In genomic region chr2:94984964-94985575, GRCh38 we compare ENCODE assay signal across 16 cellular contexts. TPM values are rescaled to one million over a fixed set of nuclear protein-coding genes. Genes with fewer than 3 reads are reported as not detected.
"Had no signal": no experiment of that assay in that cellular context is flagged by ENCODE, and none has a peak within 500 bp of the region (broad histone marks: within the 10 kb centered on the region; RNA-seq: fewer than 3 reads in every experiment).

No MANE protein-coding gene starts in this region.

- H3K36me3 ChIP-seq: esophagus muscularis mucosa, left lung, transverse colon had no signal

- DNase-seq: activated CD4-positive, alpha-beta T cell treated with anti-CD3 and anti-CD28 coated beads, Interleukin-2, amount 50 U/mL, for 4 hours; activated CD4-positive, CD25-positive, alpha-beta regulatory T cell treated with anti-CD3 and anti-CD28 coated beads, Interleukin-2, amount 50 U/mL, for 72 hours; activated gamma-delta T cell; activated T-cell treated with anti-CD3 and anti-CD28 coated beads, Interleukin-2, amount 50 U/mL, for 4 hours; amygdala; cerebellar nuclear complex; effector memory CD8-positive, alpha-beta T cell; foreskin fibroblast; left lung; small intestine; substantia nigra; transverse colon had no signal

- ATAC-seq: activated T-cell treated with anti-CD3 and anti-CD28 coated beads, Interleukin-2, amount 50 U/mL, for 4 hours; effector memory CD8-positive, alpha-beta T cell; left lung had no signal

- H3K4me1 ChIP-seq: esophagus muscularis mucosa, left lung, parathyroid adenoma, transverse colon had no signal

- H3K27ac ChIP-seq: esophagus muscularis mucosa, left lung, parathyroid adenoma, transverse colon had no signal

- FAIRE-seq: islet of Langerhans, small intestine had no signal

- H3K9ac ChIP-seq: parathyroid adenoma had no signal

- H2AFZ ChIP-seq: parathyroid adenoma had no signal

- H3K9me3 ChIP-seq: esophagus muscularis mucosa, left lung, transverse colon had no signal

- H3K4me3 ChIP-seq: esophagus muscularis mucosa, left lung, transverse colon had no signal

RNA-seq across cellular contexts. Expression of gene MAL, which starts 40.4 kb away (rescaled TPM):
- polyA plus RNA-seq: neural cell had no signal
